Comparison of ENCODE assay signal across 28 cellular contexts in genomic region chr12:131287938-131288797, GRCh38.
DNase-seq lines count a peak whose midpoint lies in the region; ATAC-seq, FAIRE-seq and TF ChIP-seq lines count a peak whose summit lies in the region.
"Had no signal": no experiment of that assay in that cellular context is flagged by ENCODE, and none has a peak within 500 bp of the region (broad histone marks: within the 10 kb centered on the region; RNA-seq: fewer than 3 reads in every experiment).

No MANE protein-coding gene starts in this region.

- no peaks in the 10 kb centered on the region for H3K27me3 Mint-ChIP-seq in activated naive CD8-positive, alpha-beta T cell treated with anti-CD3 and anti-CD28 coated beads, Interleukin-2, amount 10 ng/mL, durations not matched to agents 7 days and 5 days
- H3K27me3 Mint-ChIP-seq in activated naive CD8-positive, alpha-beta T cell treated with anti-CD3 and anti-CD28 coated beads, Interleukin-2, amount 50 U/mL, for 24 hours: no peaks in the 10 kb centered on the region
- no peaks in the 10 kb centered on the region for H3K27me3 Mint-ChIP-seq in activated T-helper 2 cell treated with anti-CD3 and anti-CD28 coated beads, Interferon-gamma antibody, Interleukin-2, Interleukin-4, amounts not matched to agents 10 μg/mL and 5 μg/mL and 100 μg/mL, durations not matched to agents 14 hours and 24 hours and 36 hours (ENCODE audit: low read depth)
- H3K27me3 Mint-ChIP-seq: activated naive CD4-positive, alpha-beta T cell treated with anti-CD3 and anti-CD28 coated beads, Interleukin-2, amount 50 U/mL, for 24 hours had no signal

- H2AFZ ChIP-seq in H1 (ENCODE audit: low read length): no peak overlapping the region
- no peak overlapping the region for H2AFZ ChIP-seq in neuronal stem cell (ENCODE audit: low read length)

- TF ChIP-seq CTCF in H1 (IDR thresholded peaks at IDR 0.05; ENCODE audit: control extremely low read depth in 1 of 3, insufficient read depth in 1 of 3, low read depth in 1 of 3, low read length in 3 of 3) (no peak), upper lobe of left lung (IDR thresholded peaks at IDR 0.05) (no peak)

- no peak for TF ChIP-seq POLR2A in H1 (IDR thresholded peaks at IDR 0.05; ENCODE audit: control extremely low read depth in 1 of 2, low read depth in 2 of 2, low read length in 2 of 2)
- TF ChIP-seq POLR2A in upper lobe of left lung (IDR thresholded peaks at IDR 0.05): no peak

- H3K56ac ChIP-seq in H1 (replicated peaks; ENCODE audit: insufficient read length, low read depth, low read length): no peak overlapping the region

- H2BK12ac ChIP-seq in H1 (ENCODE audit: low read depth, low read length): no peak overlapping the region
- no peak overlapping the region for H2BK12ac ChIP-seq in neuronal stem cell (ENCODE audit: low read length)

- no peaks in the 10 kb centered on the region; a peak in 1 of 7 replicates for H3K4me1 ChIP-seq in H1 (replicated peaks in 1 of 4; ENCODE audit: control insufficient read depth in 3 of 4, insufficient read depth in 4 of 4, low read length in 3 of 4)
- H3K4me1 ChIP-seq in neuronal stem cell (ENCODE audit: control insufficient read depth in 2 of 2, insufficient read depth in 1 of 2, low read depth in 1 of 2, low read length in 2 of 2): peaks cover 0 to 3% of the 10 kb centered on the region in 2 donors
- H3K4me1 ChIP-seq in upper lobe of left lung: no peaks in the 10 kb centered on the region
- H3K4me1 ChIP-seq: BE2C had no signal

- no peaks in the 10 kb centered on the region for H3K36me3 Mint-ChIP-seq in activated naive CD8-positive, alpha-beta T cell treated with anti-CD3 and anti-CD28 coated beads, Interleukin-2, amount 10 ng/mL, durations not matched to agents 7 days and 5 days
- no peaks in the 10 kb centered on the region for H3K36me3 Mint-ChIP-seq in activated naive CD8-positive, alpha-beta T cell treated with anti-CD3 and anti-CD28 coated beads, Interleukin-2, amount 50 U/mL, for 24 hours (ENCODE audit: low read depth)
- no peaks in the 10 kb centered on the region for H3K36me3 Mint-ChIP-seq in activated T-helper 2 cell treated with anti-CD3 and anti-CD28 coated beads, Interferon-gamma antibody, Interleukin-2, Interleukin-4, amounts not matched to agents 10 μg/mL and 5 μg/mL and 100 μg/mL, durations not matched to agents 14 hours and 24 hours and 36 hours (ENCODE audit: low read depth)
- H3K36me3 Mint-ChIP-seq: activated naive CD4-positive, alpha-beta T cell treated with anti-CD3 and anti-CD28 coated beads, Interleukin-2, amount 50 U/mL, for 24 hours had no signal

- POLR2A ChIA-PET in activated naive CD8-positive, alpha-beta T cell treated with anti-CD3 and anti-CD28 coated beads, Interleukin-2, amount 10 ng/mL, durations not matched to agents 7 days and 5 days (lab: Charles Lee): no interaction called here
- POLR2A ChIA-PET in H1 (lab: Charles Lee; ENCODE audit: partially characterized antibody): no interaction called here

- H2BK5ac ChIP-seq in H1 (ENCODE audit: low read depth, low read length): no peak overlapping the region
- no peak overlapping the region for H2BK5ac ChIP-seq in neuronal stem cell (ENCODE audit: low read length)

- intact Hi-C loops in activated T-helper 2 cell treated with anti-CD3 and anti-CD28 coated beads, Interferon-gamma antibody, Interleukin-2, Interleukin-4, amounts not matched to agents 10 μg/mL and 5 μg/mL and 100 μg/mL, durations not matched to agents 14 hours and 24 hours and 36 hours (cut with micrococcal nuclease): no loop called here

- no peaks in the 10 kb centered on the region for H4K20me1 ChIP-seq in H1 (replicated peaks in 1 of 2; ENCODE audit: control insufficient read depth in 1 of 2, insufficient read depth in 2 of 2, low read length in 2 of 2)

- no peak for TF ChIP-seq RAD21 in H1 (IDR thresholded peaks at IDR 0.05 in 1 of 2, conservative IDR thresholded peaks at IDR 0.05 in 1 of 2; ENCODE audit: low read depth in 2 of 2, low read length in 2 of 2)

- no peaks in the 10 kb centered on the region for H3K27me3 ChIP-seq in H1 (replicated peaks in 1 of 4; ENCODE audit: control insufficient read depth in 3 of 4, extremely low read depth in 1 of 4, insufficient read depth in 3 of 4, low read length in 3 of 4)
- H3K27me3 ChIP-seq in neuronal stem cell (ENCODE audit: control insufficient read depth in 3 of 3, insufficient read depth in 3 of 3, low read depth in 1 of 3, low read length in 3 of 3): peaks cover 0 to 3% (median 0%) of the 10 kb centered on the region in 3 experiments
- H3K27me3 ChIP-seq in upper lobe of left lung: no peaks in the 10 kb centered on the region
- H3K27me3 ChIP-seq: BE2C had no signal

- H2BK120ac ChIP-seq in H1 (replicated peaks; ENCODE audit: low read depth, low read length) (no peak overlapping the region), neuronal stem cell (ENCODE audit: low read depth, low read length) (no peak overlapping the region)

- H3K4ac ChIP-seq in H1 (replicated peaks; ENCODE audit: insufficient read length, low read depth, low read length) (no peak overlapping the region), neuronal stem cell (ENCODE audit: low read length) (no peak overlapping the region)

- peak; percentile 15 for DNase-seq in activated naive CD8-positive, alpha-beta T cell treated with anti-CD3 and anti-CD28 coated beads, Interleukin-2, amount 10 ng/mL, durations not matched to agents 7 days and 5 days
- DNase-seq in activated naive CD8-positive, alpha-beta T cell treated with anti-CD3 and anti-CD28 coated beads, Interleukin-2, amount 50 U/mL, for 24 hours: no peak
- DNase-seq in H1 (ENCODE audit: low read depth in 1 of 2, low spot score in 2 of 2): peak in 1 of 2 experiments; percentile 34
- DNase-seq in neuronal stem cell (ENCODE audit: low spot score): no peak
- DNase-seq in upper lobe of left lung: peak; percentile 16 to 25
- DNase-seq in midbrain (lab: John Stamatoyannopoulos, UW): no peak
- no peak for DNase-seq in activated T-helper 2 cell treated with anti-CD3 and anti-CD28 coated beads, Interferon-gamma antibody, Interleukin-2, Interleukin-4, amounts not matched to agents 10 μg/mL and 5 μg/mL and 100 μg/mL, durations not matched to agents 14 hours and 24 hours and 36 hours (ENCODE audit: low spot score)
- DNase-seq in NCI-H1436 treated with DMSO at 0.1 percent for 48 hours (lab: John Stamatoyannopoulos, UW): no peak
- DNase-seq: ACHN; activated CD4-positive, alpha-beta T cell treated with anti-CD3 and anti-CD28 coated beads for 4 hours; anterior cingulate cortex; BE2C; effector memory CD4-positive, alpha-beta T cell; erythroblast; H9; KBM-7; NCI-H2081 treated with DMSO at 0.1 percent for 48 hours; NCI-H226; nucleus accumbens; PC-3; small intestine; stimulated activated CD4-positive, alpha-beta T cell treated with anti-CD3 and anti-CD28 coated beads, Interleukin-2, amount 100 ng/mL, for 24 hours had no signal

- H2AK5ac ChIP-seq in H1 (ENCODE audit: low read depth, low read length) (no peak overlapping the region), neuronal stem cell (ENCODE audit: low read depth, low read length) (peak overlapping the region; percentile 85)

- no peak overlapping the region for H3K14ac ChIP-seq in H1 (ENCODE audit: insufficient read length)
- H3K14ac ChIP-seq in neuronal stem cell (ENCODE audit: low read length): peak overlapping the region; percentile 58

- H3K18ac ChIP-seq in H1 (ENCODE audit: extremely low read depth, low read length) (no peak overlapping the region), neuronal stem cell (ENCODE audit: low read length) (peak overlapping the region; percentile 44)

- H3K9me3 ChIP-seq in H1 (ENCODE audit: insufficient read depth in 2 of 2, low read depth in 1 of 2, low read length in 1 of 2): no peaks in the 10 kb centered on the region
- no peaks in the 10 kb centered on the region for H3K9me3 ChIP-seq in neuronal stem cell (replicated peaks in 1 of 2; ENCODE audit: control insufficient read depth in 2 of 2, insufficient read depth in 1 of 2, low read depth in 1 of 2, low read length in 2 of 2)
- no peaks in the 10 kb centered on the region for H3K9me3 ChIP-seq in upper lobe of left lung
- H3K9me3 ChIP-seq: BE2C had no signal

- no peak overlapping the region for H3K9ac ChIP-seq in H1 (replicated peaks in 1 of 4; ENCODE audit: extremely low read depth in 1 of 4, low read depth in 3 of 4, low read length in 3 of 4)
- no peak overlapping the region for H3K9ac ChIP-seq in neuronal stem cell (ENCODE audit: low read depth, low read length, poor library complexity)

- H3K4me1 Mint-ChIP-seq in activated naive CD8-positive, alpha-beta T cell treated with anti-CD3 and anti-CD28 coated beads, Interleukin-2, amount 10 ng/mL, durations not matched to agents 7 days and 5 days: peaks cover 2% of the 10 kb centered on the region
- no peaks in the 10 kb centered on the region for H3K4me1 Mint-ChIP-seq in activated naive CD8-positive, alpha-beta T cell treated with anti-CD3 and anti-CD28 coated beads, Interleukin-2, amount 50 U/mL, for 24 hours
- H3K4me1 Mint-ChIP-seq in activated T-helper 2 cell treated with anti-CD3 and anti-CD28 coated beads, Interferon-gamma antibody, Interleukin-2, Interleukin-4, amounts not matched to agents 10 μg/mL and 5 μg/mL and 100 μg/mL, durations not matched to agents 14 hours and 24 hours and 36 hours (ENCODE audit: low read depth): no peaks in the 10 kb centered on the region

- H2BK20ac ChIP-seq in H1 (ENCODE audit: low read length): no peak overlapping the region

- H3K9me3 Mint-ChIP-seq in activated naive CD8-positive, alpha-beta T cell treated with anti-CD3 and anti-CD28 coated beads, Interleukin-2, amount 10 ng/mL, durations not matched to agents 7 days and 5 days: peaks cover 3% of the 10 kb centered on the region
- no peaks in the 10 kb centered on the region for H3K9me3 Mint-ChIP-seq in activated naive CD8-positive, alpha-beta T cell treated with anti-CD3 and anti-CD28 coated beads, Interleukin-2, amount 50 U/mL, for 24 hours
- no peaks in the 10 kb centered on the region for H3K9me3 Mint-ChIP-seq in activated T-helper 2 cell treated with anti-CD3 and anti-CD28 coated beads, Interferon-gamma antibody, Interleukin-2, Interleukin-4, amounts not matched to agents 10 μg/mL and 5 μg/mL and 100 μg/mL, durations not matched to agents 14 hours and 24 hours and 36 hours
- H3K9me3 Mint-ChIP-seq: activated naive CD4-positive, alpha-beta T cell treated with anti-CD3 and anti-CD28 coated beads, Interleukin-2, amount 50 U/mL, for 24 hours; activated T-helper 1 cell treated with anti-CD3 and anti-CD28 coated beads, Interleukin-12 subunit alpha, Interleukin-12 subunit beta, Interleukin-2, Interleukin-4 antibody, amounts not matched to agents 30 ng/mL and 10 ng/mL and 1 ng/mL, durations not matched to agents 14 hours and 24 hours and 36 hours had no signal

- no peak overlapping the region for H3K27ac ChIP-seq in H1 (ENCODE audit: low read depth, low read length)
- no peak overlapping the region for H3K27ac ChIP-seq in neuronal stem cell (replicated peaks; ENCODE audit: low read length)
- H3K27ac ChIP-seq in upper lobe of left lung: no peak overlapping the region
- H3K27ac ChIP-seq: coronary artery had no signal

- H3K23ac ChIP-seq in H1 (ENCODE audit: insufficient read length) (no peak overlapping the region), neuronal stem cell (ENCODE audit: low read depth, low read length, poor library complexity) (peak overlapping the region; percentile 0)

- H4K8ac ChIP-seq in H1 (ENCODE audit: extremely low read depth, insufficient read depth, low read length) (0 out of 2 replicates have a peak overlapping the region, but pooled peaks have one; percentile 25), neuronal stem cell (ENCODE audit: low read depth, low read length) (no peak overlapping the region)

- no peaks in the 10 kb centered on the region for H3K36me3 ChIP-seq in H1 (ENCODE audit: control insufficient read depth in 2 of 4, insufficient read depth in 4 of 4, low read length in 3 of 4)
- no peaks in the 10 kb centered on the region for H3K36me3 ChIP-seq in neuronal stem cell (replicated peaks in 1 of 2; ENCODE audit: control insufficient read depth in 2 of 2, insufficient read depth in 2 of 2, low read length in 2 of 2)
- H3K36me3 ChIP-seq in upper lobe of left lung: no peaks in the 10 kb centered on the region
- H3K36me3 ChIP-seq: BE2C had no signal

- H4K5ac ChIP-seq in H1 (ENCODE audit: insufficient read length, low read depth, low read length): no peak overlapping the region

- H3K4me3 Mint-ChIP-seq in activated naive CD8-positive, alpha-beta T cell treated with anti-CD3 and anti-CD28 coated beads, Interleukin-2, amount 10 ng/mL, durations not matched to agents 7 days and 5 days: no peak overlapping the region
- H3K4me3 Mint-ChIP-seq in activated naive CD8-positive, alpha-beta T cell treated with anti-CD3 and anti-CD28 coated beads, Interleukin-2, amount 50 U/mL, for 24 hours: no peak overlapping the region
- H3K4me3 Mint-ChIP-seq in activated T-helper 2 cell treated with anti-CD3 and anti-CD28 coated beads, Interferon-gamma antibody, Interleukin-2, Interleukin-4, amounts not matched to agents 10 μg/mL and 5 μg/mL and 100 μg/mL, durations not matched to agents 14 hours and 24 hours and 36 hours (ENCODE audit: low read depth): no peak overlapping the region
- H3K4me3 Mint-ChIP-seq: activated naive CD4-positive, alpha-beta T cell treated with anti-CD3 and anti-CD28 coated beads, Interleukin-2, amount 50 U/mL, for 24 hours; activated T-helper 1 cell treated with anti-CD3 and anti-CD28 coated beads, Interleukin-12 subunit alpha, Interleukin-12 subunit beta, Interleukin-2, Interleukin-4 antibody, amounts not matched to agents 30 ng/mL and 10 ng/mL and 1 ng/mL, durations not matched to agents 14 hours and 24 hours and 36 hours; H9 had no signal

- WGBS in H1 (ENCODE audit: extremely low coverage in 1 of 2, insufficient coverage in 1 of 2, insufficient read length in 1 of 2, insufficient replicate concordance in 2 of 2, low coverage in 1 of 2, low lambda C conversion rate in 2 of 2, missing lambda C conversion rate in 1 of 2), 2 experiments: 91% methylated on average over 22 of the region's 27 CpGs; no CpG with 5 or more reads in 1 of the 2 experiments
- no CpG with 5 or more reads among the region's 27 CpGs for WGBS in neuronal stem cell (ENCODE audit: extremely low coverage in 2 of 2, insufficient read length in 2 of 2, insufficient replicate concordance in 1 of 2), 2 donors
- 82 to 85% methylated on average over 4 to 23 of the region's 27 CpGs for WGBS in upper lobe of left lung, 2 donors

- H3K79me2 ChIP-seq in H1 (ENCODE audit: control insufficient read depth in 1 of 2, insufficient read depth in 2 of 2, low read length in 2 of 2): no peaks in the 10 kb centered on the region

- no peak overlapping the region for H3K4me3 ChIP-seq in H1 (ENCODE audit: extremely low read depth in 1 of 4, insufficient read depth in 2 of 4, low read depth in 3 of 4, low read length in 4 of 4)
- peak overlapping the region in 1 of 2 donors; percentile 18 for H3K4me3 ChIP-seq in neuronal stem cell (ENCODE audit: low read length in 2 of 2)
- H3K4me3 ChIP-seq in upper lobe of left lung: no peak overlapping the region
- H3K4me3 ChIP-seq: coronary artery had no signal

- H3K4me2 ChIP-seq in H1 (ENCODE audit: insufficient read depth in 1 of 2, low read depth in 2 of 2, low read length in 2 of 2) (no peak overlapping the region), neuronal stem cell (ENCODE audit: insufficient read depth, low read length, poor library complexity, severe bottlenecking) (no peak overlapping the region)

- ATAC-seq in activated naive CD8-positive, alpha-beta T cell treated with anti-CD3 and anti-CD28 coated beads, Interleukin-2, amount 10 ng/mL, durations not matched to agents 7 days and 5 days (ENCODE audit: low read depth): no peak
- ATAC-seq in activated naive CD8-positive, alpha-beta T cell treated with anti-CD3 and anti-CD28 coated beads, Interleukin-2, amount 50 U/mL, for 24 hours: no peak
- no peak for ATAC-seq in upper lobe of left lung (ENCODE audit: low FRiP score in 2 of 2)
- ATAC-seq: PC-3, Right ventricle myocardium inferior had no signal

- FAIRE-seq in H1 (lab: Jason Lieb, UNC): no peak
- FAIRE-seq: GM18507, keratinocyte, small intestine had no signal

- no peak overlapping the region for H3K27ac Mint-ChIP-seq in activated naive CD8-positive, alpha-beta T cell treated with anti-CD3 and anti-CD28 coated beads, Interleukin-2, amount 10 ng/mL, durations not matched to agents 7 days and 5 days
- H3K27ac Mint-ChIP-seq in activated naive CD8-positive, alpha-beta T cell treated with anti-CD3 and anti-CD28 coated beads, Interleukin-2, amount 50 U/mL, for 24 hours: no peak overlapping the region
- no peak overlapping the region for H3K27ac Mint-ChIP-seq in activated T-helper 2 cell treated with anti-CD3 and anti-CD28 coated beads, Interferon-gamma antibody, Interleukin-2, Interleukin-4, amounts not matched to agents 10 μg/mL and 5 μg/mL and 100 μg/mL, durations not matched to agents 14 hours and 24 hours and 36 hours
- H3K27ac Mint-ChIP-seq: activated naive CD4-positive, alpha-beta T cell treated with anti-CD3 and anti-CD28 coated beads, Interleukin-2, amount 50 U/mL, for 24 hours; activated T-helper 1 cell treated with anti-CD3 and anti-CD28 coated beads, Interleukin-12 subunit alpha, Interleukin-12 subunit beta, Interleukin-2, Interleukin-4 antibody, amounts not matched to agents 30 ng/mL and 10 ng/mL and 1 ng/mL, durations not matched to agents 14 hours and 24 hours and 36 hours had no signal

- no peaks in the 10 kb centered on the region for H3K79me1 ChIP-seq in H1 (ENCODE audit: low read depth, low read length)
- no peaks in the 10 kb centered on the region for H3K79me1 ChIP-seq in neuronal stem cell (ENCODE audit: low read depth, low read length)

- CTCF ChIA-PET in H1 (lab: Charles Lee; ENCODE audit: partially characterized antibody): interaction anchor here (0.9 to 1.9 kb wide), 6 partner anchors 9 to 171 kb away, joined by 3 to 7 read pairs (median 4); no protein-coding TSS in a partner anchor

- H4K91ac ChIP-seq in H1 (replicated peaks; ENCODE audit: insufficient read length, low read length) (no peak overlapping the region), neuronal stem cell (ENCODE audit: low read depth, low read length, poor library complexity) (no peak overlapping the region)

- H2BK15ac ChIP-seq in H1 (ENCODE audit: low read length) (no peak overlapping the region), neuronal stem cell (ENCODE audit: low read length) (no peak overlapping the region)

- peaks cover 7% of the 10 kb centered on the region; the same call in 1 of the 2 replicates for H3K23me2 ChIP-seq in H1 (ENCODE audit: low read depth, low read length)

- TF ChIP-seq EP300 in H1 (IDR thresholded peaks at IDR 0.05; ENCODE audit: borderline replicate concordance in 1 of 2, low read depth in 2 of 2, low read length in 2 of 2): no peak
- TF ChIP-seq EP300 in upper lobe of left lung (IDR thresholded peaks at IDR 0.05): no peak

Comparison
In these comparisons a context has a peak if more than half of its experiments do, and no peak if none do; other contexts are left out.
1. DNase-seq: peak in activated naive CD8-positive, alpha-beta T cell treated with anti-CD3 and anti-CD28 coated beads, Interleukin-2, amount 10 ng/mL, durations not matched to agents 7 days and 5 days (single experiment) and upper lobe of left lung (2 of 2); none in activated naive CD8-positive, alpha-beta T cell treated with anti-CD3 and anti-CD28 coated beads, Interleukin-2, amount 50 U/mL, for 24 hours (single experiment), neuronal stem cell (single experiment), midbrain (single experiment), activated T-helper 2 cell treated with anti-CD3 and anti-CD28 coated beads, Interferon-gamma antibody, Interleukin-2, Interleukin-4, amounts not matched to agents 10 μg/mL and 5 μg/mL and 100 μg/mL, durations not matched to agents 14 hours and 24 hours and 36 hours (single experiment) and NCI-H1436 treated with DMSO at 0.1 percent for 48 hours (single experiment).